In the genomic region with DNA sequence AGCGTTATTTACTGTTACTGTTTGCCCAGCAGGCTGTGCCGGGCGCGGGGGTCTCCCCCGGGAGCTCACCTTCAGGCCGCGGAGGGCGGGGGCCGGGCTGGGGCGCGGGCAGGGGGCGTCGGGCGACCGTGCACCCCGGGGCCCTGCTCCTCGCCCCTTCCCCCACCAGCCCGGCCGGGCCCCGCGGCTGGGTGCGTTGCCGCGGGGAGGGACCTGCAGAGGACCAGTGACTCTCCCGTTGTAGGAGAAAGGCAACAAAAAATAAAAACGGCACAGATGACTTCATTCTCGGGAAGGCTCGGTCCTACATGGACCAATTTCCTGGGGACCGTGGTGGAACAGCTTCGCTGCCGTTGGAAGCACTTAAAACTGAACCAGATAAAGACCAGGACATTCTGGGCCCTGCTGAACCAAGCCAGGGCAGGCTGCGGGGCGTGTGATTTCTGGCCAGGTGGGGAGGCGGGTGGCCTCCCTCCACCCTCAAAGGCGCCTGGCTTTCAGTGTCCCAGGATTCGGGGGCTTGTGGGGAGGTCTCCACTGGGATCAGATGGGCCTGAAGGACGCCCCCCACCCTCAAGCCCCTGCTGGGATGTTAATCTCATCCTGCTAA, we compare ENCODE assay signal across 9 cellular contexts. TPM values are rescaled to one million over a fixed set of nuclear protein-coding genes. Genes with fewer than 3 reads are reported as not detected.
A peak's percentile ranks its signal among the peaks of the same experiment; 100 is the strongest.
DNase-seq lines count a peak whose midpoint lies in the region; ATAC-seq, FAIRE-seq and TF ChIP-seq lines count a peak whose summit lies in the region.
"Had no signal": no experiment of that assay in that cellular context is flagged by ENCODE, and none has a peak within 500 bp of the region (broad histone marks: within the 10 kb centered on the region; RNA-seq: fewer than 3 reads in every experiment).

No MANE protein-coding gene starts in this region.

- H3K9ac ChIP-seq in astrocyte (ENCODE audit: low read length): peak overlapping the region; percentile 94

- peak overlapping the region; percentile 88 for H3K4me2 ChIP-seq in astrocyte (ENCODE audit: low read length)

- no peak overlapping the region for H3K4me3 ChIP-seq in astrocyte (ENCODE audit: insufficient read depth, low read depth, low read length)
- H3K4me3 ChIP-seq in testis: peak overlapping the region; percentile 54 to 57

- no peak for TF ChIP-seq CTCF in astrocyte (IDR thresholded peaks at IDR 0.05; ENCODE audit: insufficient read depth, low read depth, low read length)
- TF ChIP-seq CTCF in testis (IDR thresholded peaks at IDR 0.05): no peak

- no peaks in the 10 kb centered on the region for H3K79me2 ChIP-seq in astrocyte (ENCODE audit: insufficient read depth, low read length)

- H3K27ac Mint-ChIP-seq in astrocyte (ENCODE audit: unreplicated experiment) (peak overlapping the region; percentile 78), immature natural killer cell (peak overlapping the region in 5 of 6 donors; percentile 71 to 88 (median 81))
- H3K27ac Mint-ChIP-seq in activated CD8-positive, alpha-beta T cell treated with anti-CD3 and anti-CD28 coated beads, Interleukin-2, amount 10 ng/mL, durations not matched to agents 7 days and 5 days: no peak overlapping the region

- H3K4me3 Mint-ChIP-seq in astrocyte (ENCODE audit: unreplicated experiment): no peak overlapping the region
- peak overlapping the region; percentile 58 to 76 (median 69) for H3K4me3 Mint-ChIP-seq in immature natural killer cell
- no peak overlapping the region for H3K4me3 Mint-ChIP-seq in activated CD8-positive, alpha-beta T cell treated with anti-CD3 and anti-CD28 coated beads, Interleukin-2, amount 10 ng/mL, durations not matched to agents 7 days and 5 days

- H4K20me1 ChIP-seq in astrocyte (ENCODE audit: insufficient read depth, low read length): no peaks in the 10 kb centered on the region

- H3K27me3 Mint-ChIP-seq in astrocyte (ENCODE audit: low read depth, unreplicated experiment) (peaks cover 6% of the 10 kb centered on the region), immature natural killer cell (ENCODE audit: low read depth in 3 of 3) (peaks cover 7 to 20% (median 16%) of the 10 kb centered on the region in 3 donors)
- H3K27me3 Mint-ChIP-seq in activated CD8-positive, alpha-beta T cell treated with anti-CD3 and anti-CD28 coated beads, Interleukin-2, amount 10 ng/mL, durations not matched to agents 7 days and 5 days (ENCODE audit: low read depth): peaks cover 21% of the 10 kb centered on the region

- H3K9me3 Mint-ChIP-seq in astrocyte (ENCODE audit: unreplicated experiment) (no peaks in the 10 kb centered on the region), immature natural killer cell (no peaks in the 10 kb centered on the region)
- H3K9me3 Mint-ChIP-seq in activated CD8-positive, alpha-beta T cell treated with anti-CD3 and anti-CD28 coated beads, Interleukin-2, amount 10 ng/mL, durations not matched to agents 7 days and 5 days (ENCODE audit: insufficient read depth): no peaks in the 10 kb centered on the region

- POLR2A ChIA-PET in activated CD8-positive, alpha-beta T cell treated with anti-CD3 and anti-CD28 coated beads, Interleukin-2, amount 10 ng/mL, durations not matched to agents 7 days and 5 days (lab: Charles Lee): no interaction called here

- H3K9me3 ChIP-seq in astrocyte (ENCODE audit: insufficient read depth, low read depth, low read length) (no peaks in the 10 kb centered on the region), testis (no peaks in the 10 kb centered on the region)

- intact Hi-C loops in testis (cut with DNase I; ENCODE audit: low total_unique reads): no loop called here

- DNase-seq in DMS 273 (lab: John Stamatoyannopoulos, UW; ENCODE audit: unreplicated experiment): peak; percentile 43
- no peak for DNase-seq in DMS 273 treated with DMSO at 0.1 percent for 48 hours (lab: John Stamatoyannopoulos, UW)
- no peak for DNase-seq in astrocyte (ENCODE audit: low read depth)
- DNase-seq in immature natural killer cell: peak in 1 of 3 donors; percentile 39
- peak; percentile 68 for DNase-seq in testis
- no peak for DNase-seq in NCI-H446 (lab: John Stamatoyannopoulos, UW)
- no peak for DNase-seq in islet precursor cell
- no peak for DNase-seq in activated CD8-positive, alpha-beta T cell treated with anti-CD3 and anti-CD28 coated beads, Interleukin-2, amount 10 ng/mL, durations not matched to agents 7 days and 5 days

- H2AFZ ChIP-seq in astrocyte (ENCODE audit: low read depth, low read length): peak overlapping the region; percentile 67

- CTCF ChIA-PET in activated CD8-positive, alpha-beta T cell treated with anti-CD3 and anti-CD28 coated beads, Interleukin-2, amount 10 ng/mL, durations not matched to agents 7 days and 5 days (lab: Charles Lee): no interaction called here

- no peak for FAIRE-seq in astrocyte (lab: Jason Lieb, UNC)
- FAIRE-seq: A204.1 had no signal

- 2 to 3% methylated on average over 33 to 37 of the region's 37 CpGs for WGBS in testis, 2 donors

- H3K4me1 ChIP-seq in astrocyte (ENCODE audit: insufficient read depth, low read length) (peaks cover 17% of the 10 kb centered on the region), testis (peaks cover 61% of the 10 kb centered on the region)

- H3K36me3 ChIP-seq in astrocyte (ENCODE audit: insufficient read depth, low read length) (no peaks in the 10 kb centered on the region), testis (ENCODE audit: low read depth, missing control alignments) (no peaks in the 10 kb centered on the region)

- no peak for ATAC-seq in activated CD8-positive, alpha-beta T cell treated with anti-CD3 and anti-CD28 coated beads, Interleukin-2, amount 10 ng/mL, durations not matched to agents 7 days and 5 days

- no peak for TF ChIP-seq POLR2A in testis (IDR thresholded peaks at IDR 0.05)

- H3K4me1 Mint-ChIP-seq in astrocyte (ENCODE audit: low read depth, unreplicated experiment) (peaks cover 4% of the 10 kb centered on the region), immature natural killer cell (peaks cover 5 to 9% of the 10 kb centered on the region in 2 donors)
- H3K4me1 Mint-ChIP-seq in activated CD8-positive, alpha-beta T cell treated with anti-CD3 and anti-CD28 coated beads, Interleukin-2, amount 10 ng/mL, durations not matched to agents 7 days and 5 days (ENCODE audit: low read depth): peaks cover 6% of the 10 kb centered on the region

- H3K27me3 ChIP-seq in astrocyte (ENCODE audit: insufficient read depth, low read length) (no peaks in the 10 kb centered on the region), testis (no peaks in the 10 kb centered on the region)

- H3K27ac ChIP-seq in astrocyte (ENCODE audit: low read depth, low read length): peak overlapping the region; percentile 97
- H3K27ac ChIP-seq in testis: peak overlapping the region; percentile 98 to 99

- no peaks in the 10 kb centered on the region for H3K36me3 Mint-ChIP-seq in astrocyte (ENCODE audit: low read depth, unreplicated experiment)
- no peaks in the 10 kb centered on the region for H3K36me3 Mint-ChIP-seq in immature natural killer cell
- H3K36me3 Mint-ChIP-seq in activated CD8-positive, alpha-beta T cell treated with anti-CD3 and anti-CD28 coated beads, Interleukin-2, amount 10 ng/mL, durations not matched to agents 7 days and 5 days (ENCODE audit: low read depth): no peaks in the 10 kb centered on the region

RNA-seq across cellular contexts. Expression of a gene that starts 57.3 kb away (rescaled TPM):
- not detected in 2 replicates for total RNA-seq in astrocyte
- polyA plus RNA-seq in immature natural killer cell: not detected
- total RNA-seq in testis: 10 to 100 TPM in 1 of 2 donors, 1 to 10 TPM in 1; 6.9 to 24.6 TPM
- polyA plus RNA-seq in testis (ENCODE audit: insufficient read depth, low read depth, low replicate concordance): 36.9 TPM
- not detected for total RNA-seq in activated CD8-positive, alpha-beta T cell treated with anti-CD3 and anti-CD28 coated beads, Interleukin-2, amount 10 ng/mL, durations not matched to agents 7 days and 5 days

Comparison
In these comparisons a context has a peak if more than half of its experiments do, and no peak if none do; other contexts are left out.
1. DNase-seq: peak in DMS 273 (single experiment) and testis (single experiment); none in DMS 273 treated with DMSO at 0.1 percent for 48 hours (single experiment), astrocyte (single experiment), NCI-H446 (0 of 2), islet precursor cell (single experiment) and activated CD8-positive, alpha-beta T cell treated with anti-CD3 and anti-CD28 coated beads, Interleukin-2, amount 10 ng/mL, durations not matched to agents 7 days and 5 days (single experiment).
2. H3K4me3 Mint-ChIP-seq: peak in immature natural killer cell (5 of 5); none in astrocyte (single experiment) and activated CD8-positive, alpha-beta T cell treated with anti-CD3 and anti-CD28 coated beads, Interleukin-2, amount 10 ng/mL, durations not matched to agents 7 days and 5 days (single experiment).